1 cellular context compared by ENCODE assay signal in the genomic region with DNA sequence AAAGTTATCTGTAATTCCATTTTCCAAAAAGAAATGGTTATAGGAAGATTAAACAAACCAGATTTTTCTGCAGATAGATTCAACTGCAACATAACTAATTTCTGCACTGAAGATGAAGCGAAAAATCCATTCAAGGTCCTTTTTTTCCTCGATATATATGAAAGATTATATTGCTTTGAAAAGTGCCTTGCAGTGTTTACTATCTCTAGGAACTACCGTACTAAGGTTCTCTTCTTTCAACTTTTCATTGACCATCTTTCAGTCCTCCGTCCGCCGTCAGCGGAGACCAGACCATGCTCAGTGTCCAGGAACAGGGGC.
TF ChIP-seq lines count a peak whose summit lies in the region.

No MANE protein-coding gene starts in this region.

TF ChIP-seq in HepG2, 621 proteins besides CTCF, POLR2A, EP300 and RAD21 (continued from another document):
- no peak for TF ChIP-seq TRAFD1 (CRISPR knock-in tag; IDR thresholded peaks at IDR 0.05; ENCODE audit: borderline replicate concordance)
- TF ChIP-seq ZNF850 (CRISPR knock-in tag; conservative IDR thresholded peaks at IDR 0.05): peak; percentile 60; the same call in 1 of the 2 replicates
- TF ChIP-seq, protein P1, sequence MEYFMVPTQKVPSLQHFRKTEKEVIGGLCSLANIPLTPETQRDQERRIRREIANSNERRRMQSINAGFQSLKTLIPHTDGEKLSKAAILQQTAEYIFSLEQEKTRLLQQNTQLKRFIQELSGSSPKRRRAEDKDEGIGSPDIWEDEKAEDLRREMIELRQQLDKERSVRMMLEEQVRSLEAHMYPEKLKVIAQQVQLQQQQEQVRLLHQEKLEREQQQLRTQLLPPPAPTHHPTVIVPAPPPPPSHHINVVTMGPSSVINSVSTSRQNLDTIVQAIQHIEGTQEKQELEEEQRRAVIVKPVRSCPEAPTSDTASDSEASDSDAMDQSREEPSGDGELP (IDR thresholded peaks at IDR 0.05; ENCODE audit: borderline replicate concordance, low read depth): 0 out of 2 replicates have a peak, but pooled peaks have one; percentile 3
- TF ChIP-seq ZFP82 (CRISPR knock-in tag; IDR thresholded peaks at IDR 0.05; ENCODE audit: borderline replicate concordance): 0 out of 2 replicates have a peak, but pooled peaks have one; percentile 27
- peak; percentile 55; the same call in 1 of the 2 replicates for TF ChIP-seq ZNF816 (CRISPR knock-in tag; IDR thresholded peaks at IDR 0.05; ENCODE audit: borderline replicate concordance)
TF ChIP-seq in HepG2: peak in this region for 7.
